1 cellular context compared by ENCODE assay signal in genomic region chr9:125407432-125407973, GRCh38.
TF ChIP-seq lines count a peak whose summit lies in the region.

No MANE protein-coding gene starts in this region.

TF ChIP-seq in HepG2, 621 proteins besides CTCF, POLR2A, EP300 and RAD21 (continued from another document):
- TF ChIP-seq E2F2 (CRISPR knock-in tag; IDR thresholded peaks at IDR 0.05; ENCODE audit: borderline replicate concordance) (no peak), GPN1 (CRISPR knock-in tag; IDR thresholded peaks at IDR 0.05; ENCODE audit: borderline replicate concordance) (no peak), ZNF891 (CRISPR knock-in tag; IDR thresholded peaks at IDR 0.05) (0 out of 2 replicates have a peak, but pooled peaks have one; percentile 14), KIAA2018 (CRISPR knock-in tag; IDR thresholded peaks at IDR 0.05; ENCODE audit: borderline replicate concordance) (no peak), REL (CRISPR knock-in tag; conservative IDR thresholded peaks at IDR 0.05) (no peak), POLR2AphosphoS5 (IDR thresholded peaks at IDR 0.05; ENCODE audit: low read depth, low read length) (no peak), ISX (CRISPR knock-in tag; conservative IDR thresholded peaks at IDR 0.05) (no peak)
TF ChIP-seq in HepG2: peak in this region for 5.
